In genomic region chr5:96881511-96882115, GRCh38 we compare ENCODE assay signal across 9 cellular contexts. TPM values are rescaled to one million over a fixed set of nuclear protein-coding genes. Genes with fewer than 3 reads are reported as not detected.
DNase-seq lines count a peak whose midpoint lies in the region; ATAC-seq, FAIRE-seq and TF ChIP-seq lines count a peak whose summit lies in the region.
"Had no signal": no experiment of that assay in that cellular context is flagged by ENCODE, and none has a peak within 500 bp of the region (broad histone marks: within the 10 kb centered on the region; RNA-seq: fewer than 3 reads in every experiment).

No MANE protein-coding gene starts in this region.

- H3K27me3 ChIP-seq in DND-41 (ENCODE audit: insufficient read depth, low read length, poor library complexity) = no peaks in the 10 kb centered on the region
- no peaks in the 10 kb centered on the region for H3K27me3 ChIP-seq in bronchial epithelial cell (ENCODE audit: control insufficient read depth, insufficient read depth, low read length)

- no peaks in the 10 kb centered on the region for H3K9me3 ChIP-seq in DND-41 (ENCODE audit: insufficient read depth, low read length, severe bottlenecking)

- no peak for TF ChIP-seq POLR2A in NB4 (IDR thresholded peaks at IDR 0.05; ENCODE audit: extremely low read depth, insufficient read length)

- no peak overlapping the region for H3K4me3 ChIP-seq in DND-41 (ENCODE audit: low read depth in 1 of 2, low read length in 2 of 2)
- no peak overlapping the region for H3K4me3 ChIP-seq in NB4 (ENCODE audit: low read depth, low read length)
- H3K4me3 ChIP-seq in bronchial epithelial cell (ENCODE audit: low read depth, low read length) = no peak overlapping the region

- no peak for DNase-seq in DND-41
- peak; percentile 25 for DNase-seq in NB4 (ENCODE audit: low read depth)
- peak; percentile 86 for DNase-seq in bronchial epithelial cell (ENCODE audit: low read depth)
- peak; percentile 80 for DNase-seq in non-pigmented ciliary epithelial cell (ENCODE audit: low read depth)
- DNase-seq in caudate nucleus (lab: John Stamatoyannopoulos, UW) = no peak
- DNase-seq in NCI-H2029 (lab: John Stamatoyannopoulos, UW) = no peak
- DNase-seq: left cardiac atrium had no signal

- H3K36me3 ChIP-seq in DND-41 (ENCODE audit: insufficient read depth, low read length) (peaks cover 70% of the 10 kb centered on the region), bronchial epithelial cell (ENCODE audit: control insufficient read depth, insufficient read depth, low read length) (peaks cover 2% of the 10 kb centered on the region)

- H2AFZ ChIP-seq in DND-41 (ENCODE audit: low read depth, low read length) = no peak overlapping the region

- H3K79me2 ChIP-seq in DND-41 (ENCODE audit: insufficient read depth, low read length) = peaks cover 80% of the 10 kb centered on the region

- FAIRE-seq in bronchial epithelial cell (lab: Jason Lieb, UNC) = no peak

- no peak for ATAC-seq in DND-41 (ENCODE audit: insufficient read depth, low read depth)
- ATAC-seq in HG02571 (IDR thresholded peaks at IDR 0.05; ENCODE audit: unreplicated experiment) = no peak
- ATAC-seq in GM18867 (IDR thresholded peaks at IDR 0.05; ENCODE audit: unreplicated experiment) = no peak

- TF ChIP-seq CTCF in DND-41 (IDR thresholded peaks at IDR 0.05; ENCODE audit: borderline replicate concordance, extremely low read depth, low read length, poor library complexity, severe bottlenecking) (no peak), NB4 (IDR thresholded peaks at IDR 0.05; ENCODE audit: low read depth, low read length) (no peak), bronchial epithelial cell (IDR thresholded peaks at IDR 0.05; ENCODE audit: insufficient read depth, low read length, severe bottlenecking) (no peak)

- no peak overlapping the region; the same call in 1 of the 2 replicates for H3K9ac ChIP-seq in DND-41 (ENCODE audit: low read depth, low read length)

- H3K27ac ChIP-seq in DND-41 (ENCODE audit: low read length) = peak overlapping the region; percentile 17
- no peak overlapping the region for H3K27ac ChIP-seq in caudate nucleus (ENCODE audit: low read depth, low read length)

- peak overlapping the region; percentile 37; the same call in 1 of the 2 replicates for H3K4me2 ChIP-seq in DND-41 (ENCODE audit: insufficient read depth, low read length)

- H3K4me1 ChIP-seq in DND-41 (ENCODE audit: insufficient read depth, low read length) = peaks cover 79% of the 10 kb centered on the region

- H4K20me1 ChIP-seq in DND-41 (ENCODE audit: insufficient read depth, low read length) = peaks cover 4% of the 10 kb centered on the region; the same call in 1 of the 2 replicates

RNA-seq across cellular contexts. Expression of gene ERAP2, which starts 5.3 kb away (rescaled TPM):
- 10.9 and 26.6 TPM in 2 replicates for total RNA-seq in bronchial epithelial cell

RNA-seq across cellular contexts. Expression of gene LNPEP, which starts 54.3 kb away (rescaled TPM):
- total RNA-seq in bronchial epithelial cell = 29.8 and 30.3 TPM in 2 replicates

Comparison
In these comparisons a context has a peak if more than half of its experiments do, and no peak if none do; other contexts are left out.
1. DNase-seq: peak in NB4 (single experiment), bronchial epithelial cell (single experiment) and non-pigmented ciliary epithelial cell (single experiment); none in DND-41 (single experiment), caudate nucleus (0 of 61) and NCI-H2029 (single experiment).